Comparison of ENCODE assay signal across 22 cellular contexts in the genomic region with DNA sequence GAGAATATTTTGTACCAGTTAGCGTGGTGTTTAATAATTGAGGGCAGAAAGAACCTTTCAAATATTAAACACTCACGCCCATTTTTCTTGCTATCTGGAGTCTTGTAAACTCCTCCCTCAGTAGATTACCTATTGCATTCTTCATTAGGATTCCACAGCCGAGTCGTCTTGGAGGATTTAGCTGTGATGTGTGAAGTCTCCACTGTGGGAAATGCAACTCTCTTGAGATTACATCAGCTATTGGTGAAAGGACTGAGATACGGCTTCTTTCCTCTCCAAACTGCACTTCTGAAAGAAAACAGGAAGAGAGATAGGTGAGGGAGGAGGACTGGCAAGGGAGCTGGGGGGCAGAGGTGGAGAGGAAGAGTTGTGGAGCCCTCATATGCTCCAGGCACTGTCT. TPM values are rescaled to one million over a fixed set of nuclear protein-coding genes. Genes with fewer than 3 reads are reported as not detected.
"Had no signal": no experiment of that assay in that cellular context is flagged by ENCODE, and none has a peak within 500 bp of the region (broad histone marks: within the 10 kb centered on the region; RNA-seq: fewer than 3 reads in every experiment).

No MANE protein-coding gene starts in this region.

- H3K27me3 ChIP-seq: body of pancreas had no signal

- H3K27ac ChIP-seq: body of pancreas, coronary artery, PC-9, WERI-Rb-1 had no signal

- H3K4me1 Mint-ChIP-seq: activated CD4-positive, alpha-beta T cell treated with anti-CD3 and anti-CD28 coated beads for 36 hours; activated naive CD4-positive, alpha-beta T cell treated with anti-CD3 and anti-CD28 coated beads, Interleukin-2, amount 50 U/mL, for 24 hours had no signal

- H3K4me3 Mint-ChIP-seq: activated CD4-positive, alpha-beta T cell treated with anti-CD3 and anti-CD28 coated beads for 36 hours; activated CD8-positive, alpha-beta T cell treated with anti-CD3 and anti-CD28 coated beads for 36 hours; activated naive CD4-positive, alpha-beta T cell treated with anti-CD3 and anti-CD28 coated beads, Interleukin-2, amount 50 U/mL, for 24 hours; T-helper 1 cell treated with Interleukin-12 subunit alpha and Interleukin-12 subunit beta and Interleukin-4 antibody, amounts not matched to agents 30 μg/mL and 1 μg/mL, for 36 hours had no signal

- H3K27ac Mint-ChIP-seq: activated CD4-positive, alpha-beta T cell treated with anti-CD3 and anti-CD28 coated beads for 36 hours; activated CD8-positive, alpha-beta T cell treated with anti-CD3 and anti-CD28 coated beads for 36 hours; activated naive CD4-positive, alpha-beta T cell treated with anti-CD3 and anti-CD28 coated beads, Interleukin-2, amount 50 U/mL, for 24 hours; T-helper 1 cell treated with Interleukin-12 subunit alpha and Interleukin-12 subunit beta and Interleukin-4 antibody, amounts not matched to agents 30 μg/mL and 1 μg/mL, for 36 hours had no signal

- ATAC-seq: activated CD4-positive, alpha-beta T cell treated with anti-CD3 and anti-CD28 coated beads for 36 hours; activated CD8-positive, alpha-beta T cell treated with anti-CD3 and anti-CD28 coated beads for 36 hours; body of pancreas had no signal

- H3K36me3 Mint-ChIP-seq: activated naive CD4-positive, alpha-beta T cell treated with anti-CD3 and anti-CD28 coated beads, Interleukin-2, amount 50 U/mL, for 24 hours had no signal

- H3K4me3 ChIP-seq: body of pancreas, coronary artery, PC-9 had no signal

- DNase-seq: activated CD4-positive, alpha-beta T cell treated with anti-CD3 and anti-CD28 coated beads for 36 hours; activated CD8-positive, alpha-beta memory T cell treated with anti-CD3 and anti-CD28 coated beads, Interleukin-2, amount 50 U/mL, for 48 hours; activated CD8-positive, alpha-beta T cell treated with anti-CD3 and anti-CD28 coated beads for 36 hours; activated T-cell treated with anti-CD3 and anti-CD28 coated beads, Interleukin-2, amount 50 U/mL, for 1 hour; aorta; body of pancreas; central memory CD4-positive, alpha-beta T cell; NCI-H1105; NCI-H1436; NCI-H1694 treated with DMSO at 0.1 percent for 48 hours; NCI-H2029 treated with DMSO at 0.1 percent for 48 hours; NCI-H345; NCI-H510A treated with DMSO at 0.1 percent for 48 hours; NCI-H69; PC-9; SHP77 treated with DMSO at 0.1 percent for 48 hours; WERI-Rb-1 had no signal

- H3K36me3 ChIP-seq: WERI-Rb-1 had no signal

- H3K9me3 ChIP-seq: body of pancreas had no signal

- H3K4me2 ChIP-seq: PC-9 had no signal

- H2AFZ ChIP-seq: PC-9 had no signal

- H3K4me1 ChIP-seq: body of pancreas had no signal

- H3K9me3 Mint-ChIP-seq: activated CD8-positive, alpha-beta T cell treated with anti-CD3 and anti-CD28 coated beads for 36 hours; activated naive CD4-positive, alpha-beta T cell treated with anti-CD3 and anti-CD28 coated beads, Interleukin-2, amount 50 U/mL, for 24 hours; T-helper 1 cell treated with Interleukin-12 subunit alpha and Interleukin-12 subunit beta and Interleukin-4 antibody, amounts not matched to agents 30 μg/mL and 1 μg/mL, for 36 hours had no signal

RNA-seq across cellular contexts. Expression of gene ACTA1, which starts 36.1 kb away (rescaled TPM):
- total RNA-seq: activated CD4-positive, alpha-beta T cell treated with anti-CD3 and anti-CD28 coated beads for 36 hours; activated CD8-positive, alpha-beta T cell treated with anti-CD3 and anti-CD28 coated beads for 36 hours; bronchial epithelial cell; M059J; PC-9 had no signal
